ENCODE assay signal across 9 cellular contexts in genomic region chr16:86519649-86520316, GRCh38. TPM values are rescaled to one million over a fixed set of nuclear protein-coding genes. Genes with fewer than 3 reads are reported as not detected.
DNase-seq lines count a peak whose midpoint lies in the region; ATAC-seq, FAIRE-seq and TF ChIP-seq lines count a peak whose summit lies in the region.
"Had no signal": no experiment of that assay in that cellular context is flagged by ENCODE, and none has a peak within 500 bp of the region (broad histone marks: within the 10 kb centered on the region; RNA-seq: fewer than 3 reads in every experiment).

No MANE protein-coding gene starts in this region.

- H3K9me3 ChIP-seq in AG04450 (ENCODE audit: control insufficient read depth, insufficient read depth, low read length) (peaks cover 9% of the 10 kb centered on the region; the same call in 1 of the 2 replicates), Panc1 (ENCODE audit: control insufficient read depth, insufficient read depth, low read depth, low read length) (no peaks in the 10 kb centered on the region), parathyroid adenoma (ENCODE audit: control insufficient read depth, low read length) (no peaks in the 10 kb centered on the region), uterus (no peaks in the 10 kb centered on the region)

- DNase-seq in AG04450 (ENCODE audit: low read depth, low spot score) = peak; percentile 51
- DNase-seq in GM12892 (ENCODE audit: insufficient read length) = peak; percentile 70
- no peak for DNase-seq in Panc1 (ENCODE audit: low read depth, low spot score)
- peak; percentile 31 for DNase-seq in activated effector memory CD4-positive, alpha-beta T cell treated with Interleukin-2 at 50 U/mL for 16 hours
- peak in 1 of 2 donors; percentile 79 for DNase-seq in foreskin fibroblast
- peak; percentile 48 to 54 for DNase-seq in uterus

- H3K4me1 ChIP-seq in Panc1 (ENCODE audit: control insufficient read depth, insufficient read depth, low read length) = no peaks in the 10 kb centered on the region
- no peaks in the 10 kb centered on the region for H3K4me1 ChIP-seq in parathyroid adenoma
- H3K4me1 ChIP-seq in uterus = no peaks in the 10 kb centered on the region

- H3K79me2 ChIP-seq in parathyroid adenoma = no peaks in the 10 kb centered on the region

- no TSS peak for BruUV-seq in Panc1 (replicated peaks; lab: Mats Ljungman, UMichigan)

- peak overlapping the region; percentile 38 for H3K4me2 ChIP-seq in parathyroid adenoma (ENCODE audit: low read length)

- no peaks in the 10 kb centered on the region for H3K36me3 ChIP-seq in Panc1 (ENCODE audit: control insufficient read depth, insufficient read depth, low read length)
- no peaks in the 10 kb centered on the region for H3K36me3 ChIP-seq in parathyroid adenoma (ENCODE audit: control insufficient read depth, insufficient read depth, low read length)
- H3K36me3 ChIP-seq in uterus = no peaks in the 10 kb centered on the region

- no peak overlapping the region for H2AFZ ChIP-seq in parathyroid adenoma

- peak overlapping the region; percentile 42 for H3K4me3 ChIP-seq in AG04450 (ENCODE audit: low read depth, low read length)
- peak overlapping the region in 1 of 2 experiments; percentile 3; a peak in 3 of 4 replicates for H3K4me3 ChIP-seq in Panc1 (ENCODE audit: low read depth in 2 of 2, low read length in 2 of 2)
- peak overlapping the region; percentile 21 to 29 for H3K4me3 ChIP-seq in foreskin fibroblast (ENCODE audit: low read depth in 1 of 2, low read length in 2 of 2)
- H3K4me3 ChIP-seq in parathyroid adenoma (ENCODE audit: low read depth, low read length) = no peak overlapping the region
- H3K4me3 ChIP-seq in uterus = no peak overlapping the region

- no peak for TF ChIP-seq POLR2A in GM12892 (IDR thresholded peaks at IDR 0.05; ENCODE audit: low read depth, low read length)
- no peak for TF ChIP-seq POLR2A in uterus (IDR thresholded peaks at IDR 0.05)

- H3K9ac ChIP-seq in parathyroid adenoma = no peak overlapping the region

- intact Hi-C loops in Panc1 (cut with micrococcal nuclease; ENCODE audit: unreplicated experiment) (loop anchor here (5.0 kb wide), 1 partner anchor 177 kb away; no protein-coding TSS in a partner anchor), uterus (cut with DNase I; ENCODE audit: low total_unique reads) (loop anchor here (5.0 kb wide), 1 partner anchor 447 kb away; no protein-coding TSS in a partner anchor)

- FAIRE-seq in GM12892 (lab: Jason Lieb, UNC) = peak; percentile 82

- in situ Hi-C loops in Panc1 (cut with HindIII; ENCODE audit: low pct_unique_long_range_greater_than_20kb, low sequenced_read_pairs) = no loop called here

- POLR2A ChIA-PET in AG04450 (lab: Yijun Ruan, JAX) (interaction anchor here (0.6 to 1.3 kb wide), 4 partner anchors 9 to 211 kb away, joined by 3 to 5 read pairs (median 4); partner anchors contain the start of gene FOXF1), Panc1 (lab: Charles Lee) (no interaction called here)

- TF ChIP-seq CTCF in AG04450 (IDR thresholded peaks at IDR 0.05; ENCODE audit: low read depth, low read length) = peak; percentile 92
- TF ChIP-seq CTCF in Panc1 (IDR thresholded peaks at IDR 0.05) = peak; percentile 92
- peak; percentile 93 for TF ChIP-seq CTCF in foreskin fibroblast (IDR thresholded peaks at IDR 0.05; ENCODE audit: low read depth, low read length)
- TF ChIP-seq CTCF in parathyroid adenoma (IDR thresholded peaks at IDR 0.05) = peak; percentile 80
- peak; percentile 70 to 89 (median 84) for TF ChIP-seq CTCF in uterus (IDR thresholded peaks at IDR 0.05)

- CTCF ChIA-PET in AG04450 (lab: Charles Lee) = interaction anchor here (0.6 to 2.3 kb wide), 24 partner anchors 8 to 699 kb away, joined by 3 to 14 read pairs (median 3); no protein-coding TSS in a partner anchor
- CTCF ChIA-PET in Panc1 (lab: Charles Lee) = no interaction called here

- H3K27ac ChIP-seq in AG04450 (ENCODE audit: low read depth, low read length) (peak overlapping the region; percentile 47), Panc1 (ENCODE audit: low read length) (no peak overlapping the region), parathyroid adenoma (no peak overlapping the region), uterus (no peak overlapping the region)

- ATAC-seq in Panc1 (peak; percentile 52), HG03139 (IDR thresholded peaks at IDR 0.05; ENCODE audit: unreplicated experiment) (no peak)

- H3K27me3 ChIP-seq in AG04450 (ENCODE audit: control insufficient read depth, insufficient read depth, low read length) (no peaks in the 10 kb centered on the region), Panc1 (ENCODE audit: control insufficient read depth, insufficient read depth, low read length) (peaks cover under 1% of the 10 kb centered on the region; the same call in 1 of the 2 replicates), parathyroid adenoma (ENCODE audit: control insufficient read depth, insufficient read depth, low read length) (peaks cover 8% of the 10 kb centered on the region), uterus (peaks cover 0 to 23% of the 10 kb centered on the region in 2 donors)

RNA-seq across cellular contexts. Expression of gene FOXF1, which starts 9.5 kb away (rescaled TPM):
- 61.0 and 65.1 TPM in 2 replicates for polyA plus RNA-seq in AG04450 (2011; rRNA removed)
- polyA minus RNA-seq in AG04450 (2011; rRNA and poly(A)+ RNA removed) = 56.9 and 66.0 TPM in 2 replicates
- not detected for polyA plus RNA-seq in GM12892 (2012; ENCODE audit: missing spikeins)
- total RNA-seq in Panc1 (2021; ENCODE audit: unreplicated experiment) = 0.10 TPM
- not detected for polyA plus RNA-seq in Panc1 (2012; ENCODE audit: insufficient read length)
- 1 to 10 TPM in 3 of 4 donors, under 1 TPM in 1; 0.29 to 4.9 (median 2.0) TPM for total RNA-seq in uterus
- total RNA-seq: skeletal muscle tissue had no signal

RNA-seq across cellular contexts. Expression of gene MTHFSD, which starts 35.3 kb away (rescaled TPM):
- polyA plus RNA-seq in AG04450 (2011; rRNA removed) = 15.6 and 16.7 TPM in 2 replicates
- 22.9 and 23.5 TPM in 2 replicates for polyA minus RNA-seq in AG04450 (2011; rRNA and poly(A)+ RNA removed)
- 16.3 TPM for polyA plus RNA-seq in GM12892 (2012; ENCODE audit: missing spikeins)
- total RNA-seq in Panc1 (2021; ENCODE audit: unreplicated experiment) = 16.5 TPM
- 9.5 TPM for polyA plus RNA-seq in Panc1 (2012; ENCODE audit: insufficient read length)
- 10 to 100 TPM in 2 of 4 donors, 1 to 10 TPM in 2; 2.9 to 26.0 (median 13.1) TPM for total RNA-seq in uterus

RNA-seq across cellular contexts. Expression of gene FOXC2, which starts 46.8 kb away (rescaled TPM):
- 0.79 and 1.6 TPM in 2 replicates for polyA plus RNA-seq in AG04450 (2011; rRNA removed)
- 1.1 and 2.0 TPM in 2 replicates for polyA minus RNA-seq in AG04450 (2011; rRNA and poly(A)+ RNA removed)
- not detected for polyA plus RNA-seq in GM12892 (2012; ENCODE audit: missing spikeins)
- total RNA-seq in Panc1 (2021; ENCODE audit: unreplicated experiment) = 14.9 TPM
- polyA plus RNA-seq in Panc1 (2012; ENCODE audit: insufficient read length) = 19.8 TPM
- total RNA-seq in uterus = 1 to 10 TPM in 1 of 4 donors, under 1 TPM in 1, not detected in 2; 0.21 to 2.6 TPM

RNA-seq across cellular contexts. Expression of gene FOXL1, which starts 58.6 kb away (rescaled TPM):
- 41.1 and 41.9 TPM in 2 replicates for polyA plus RNA-seq in AG04450 (2011; rRNA removed)
- polyA minus RNA-seq in AG04450 (2011; rRNA and poly(A)+ RNA removed) = 29.7 and 30.4 TPM in 2 replicates
- polyA plus RNA-seq in GM12892 (2012; ENCODE audit: missing spikeins) = not detected
- total RNA-seq in Panc1 (2021; ENCODE audit: unreplicated experiment) (9.3 TPM), uterus (1 to 10 TPM in 1 of 4 donors, under 1 TPM in 2, not detected in 1; under 0.01 to 3.2 (median 0.76) TPM)
- 22.1 TPM for polyA plus RNA-seq in Panc1 (2012; ENCODE audit: insufficient read length)

Comparison
In these comparisons a context has a peak if more than half of its experiments do, and no peak if none do; other contexts are left out.
1. H3K4me3 ChIP-seq: peak in AG04450 (single experiment) and foreskin fibroblast (2 of 2); none in parathyroid adenoma (single experiment) and uterus (0 of 2).
2. Peak in every context shown above with its lines, with median percentiles within 50 percentile points of each other: CTCF ChIP-seq.